In the genomic region with DNA sequence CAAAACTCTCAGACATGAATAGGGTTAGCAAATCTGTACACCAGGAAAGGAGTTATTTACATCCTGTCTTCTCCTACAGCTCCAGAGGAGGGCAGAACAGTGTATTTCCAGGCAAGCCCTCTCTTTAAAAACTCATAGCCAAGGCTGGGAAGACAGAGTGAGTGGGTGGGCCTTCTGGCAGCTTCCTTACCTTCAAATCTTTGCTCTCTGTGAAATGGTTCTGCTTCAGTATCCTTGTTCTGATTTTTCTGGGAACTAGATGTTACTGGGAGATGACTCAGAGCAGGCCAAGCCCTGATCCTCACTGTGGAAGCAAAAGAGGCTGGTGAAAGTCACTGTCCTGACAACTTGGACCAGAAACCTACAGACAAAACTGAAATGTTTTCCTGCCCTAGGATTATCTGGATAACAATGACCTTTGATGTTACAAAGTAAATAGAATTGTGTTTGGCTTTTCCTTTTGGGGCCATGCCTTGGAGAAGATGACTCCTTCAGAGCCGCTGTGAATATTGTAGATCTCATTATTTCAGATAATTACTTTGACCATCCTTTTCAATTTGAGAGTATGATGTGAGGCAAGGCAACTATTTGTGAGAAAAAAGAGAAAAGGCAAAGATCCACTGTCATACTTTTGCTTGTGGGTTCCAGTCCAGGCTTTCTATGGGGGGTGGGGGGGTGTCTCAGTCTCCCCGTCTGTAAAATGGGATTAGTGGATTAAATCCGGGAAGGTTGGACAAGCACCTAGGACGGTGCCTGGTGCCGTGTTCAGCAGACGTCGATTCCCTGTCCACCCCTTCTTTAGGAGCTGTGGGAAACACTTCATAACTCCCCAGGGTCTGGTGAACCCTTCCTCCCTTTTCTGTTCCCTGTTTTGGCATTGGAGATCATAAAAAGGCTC, we compare ENCODE assay signal across 8 cellular contexts. TPM values are rescaled to one million over a fixed set of nuclear protein-coding genes. Genes with fewer than 3 reads are reported as not detected.
DNase-seq lines count a peak whose midpoint lies in the region; ATAC-seq, FAIRE-seq and TF ChIP-seq lines count a peak whose summit lies in the region.

No MANE protein-coding gene starts in this region.

- H3K9me1 ChIP-seq in keratinocyte (ENCODE audit: control insufficient read depth, extremely low read depth, insufficient read depth, low read length), result no peaks in the 10 kb centered on the region

- peak; percentile 88 for FAIRE-seq in keratinocyte (lab: Jason Lieb, UNC)

- H3K79me2 ChIP-seq in keratinocyte (ENCODE audit: control insufficient read depth, insufficient read depth, low read length), result no peaks in the 10 kb centered on the region

- H3K36me3 ChIP-seq in body of pancreas (replicated peaks in 1 of 2; ENCODE audit: insufficient read depth in 1 of 2, low read depth in 2 of 2), result no peaks in the 10 kb centered on the region
- H3K36me3 ChIP-seq in keratinocyte (ENCODE audit: control insufficient read depth in 2 of 2, extremely low read depth in 1 of 2, insufficient read depth in 2 of 2, low read length in 2 of 2), result no peaks in the 10 kb centered on the region

- H3K4me2 ChIP-seq in keratinocyte (ENCODE audit: control insufficient read depth, extremely low read depth, insufficient read depth, low read depth, low read length), result peak overlapping the region; percentile 83

- H3K9me3 Mint-ChIP-seq in stimulated activated naive B cell treated with anti-CD40 and anti-IgM and Interleukin-4, amounts not matched to agents 10 μg/mL and 1 μg/mL and 100 μg/mL, for 72 hours, result no peaks in the 10 kb centered on the region

- peak overlapping the region; percentile 69 for H3K9ac ChIP-seq in keratinocyte (ENCODE audit: control insufficient read depth, extremely low read depth, insufficient read depth, low read length)

- H3K9me3 ChIP-seq in body of pancreas (no peaks in the 10 kb centered on the region), keratinocyte (ENCODE audit: control insufficient read depth, low read depth, low read length) (no peaks in the 10 kb centered on the region)

- peak; percentile 33 for ATAC-seq in body of pancreas
- no peak for ATAC-seq in stimulated activated naive B cell treated with anti-CD40 and anti-IgM and Interleukin-4, amounts not matched to agents 10 μg/mL and 1 μg/mL and 100 μg/mL, for 72 hours (replicated peaks)
- ATAC-seq in GM19395 (IDR thresholded peaks at IDR 0.05; ENCODE audit: unreplicated experiment), result no peak
- no peak for ATAC-seq in GM18520 (IDR thresholded peaks at IDR 0.05; ENCODE audit: unreplicated experiment)
- ATAC-seq in GM19452 (IDR thresholded peaks at IDR 0.05; ENCODE audit: unreplicated experiment), result no peak

- peak overlapping the region; percentile 90 for H3K27ac Mint-ChIP-seq in stimulated activated naive B cell treated with anti-CD40 and anti-IgM and Interleukin-4, amounts not matched to agents 10 μg/mL and 1 μg/mL and 100 μg/mL, for 72 hours

- dilution Hi-C loops in keratinocyte (cut with MboI; ENCODE audit: extremely low pct_ligation_motif_present, low sequenced_read_pairs), result no loop called here

- H3K27me3 Mint-ChIP-seq in stimulated activated naive B cell treated with anti-CD40 and anti-IgM and Interleukin-4, amounts not matched to agents 10 μg/mL and 1 μg/mL and 100 μg/mL, for 72 hours, result peaks cover 7 to 11% of the 10 kb centered on the region in 2 donors

- H3K4me3 ChIP-seq in body of pancreas, result peak overlapping the region in 1 of 2 donors; percentile 6
- H3K4me3 ChIP-seq in keratinocyte (ENCODE audit: control insufficient read depth in 2 of 3, extremely low read depth in 1 of 3, insufficient read depth in 2 of 3, low read depth in 1 of 3, low read length in 3 of 3), result peak overlapping the region in 2 of 3 experiments; percentile 67 to 75

- no peak for TF ChIP-seq POLR2A in body of pancreas (IDR thresholded peaks at IDR 0.05)

- H3K4me3 Mint-ChIP-seq in stimulated activated naive B cell treated with anti-CD40 and anti-IgM and Interleukin-4, amounts not matched to agents 10 μg/mL and 1 μg/mL and 100 μg/mL, for 72 hours, result peak overlapping the region; percentile 87 to 90

- peak in 1 of 7 experiments; percentile 11 for TF ChIP-seq CTCF in body of pancreas (IDR thresholded peaks at IDR 0.05)
- TF ChIP-seq CTCF in keratinocyte (optimal IDR thresholded peaks at IDR 0.05 in 1 of 3, IDR thresholded peaks at IDR 0.05 in 1 of 3, conservative IDR thresholded peaks at IDR 0.05 in 1 of 3; ENCODE audit: extremely low read depth in 1 of 3, insufficient read depth in 2 of 3, low read length in 3 of 3), result peak; percentile 29 to 46 (median 43)

- H3K4me1 Mint-ChIP-seq in stimulated activated naive B cell treated with anti-CD40 and anti-IgM and Interleukin-4, amounts not matched to agents 10 μg/mL and 1 μg/mL and 100 μg/mL, for 72 hours, result peaks cover 15 to 45% of the 10 kb centered on the region in 2 donors

- intact Hi-C loops in body of pancreas (cut with DNase I), result no loop called here

- 78 to 80% methylated on average over 7 of the region's 7 CpGs for WGBS in body of pancreas, 2 donors

- H3K36me3 Mint-ChIP-seq in stimulated activated naive B cell treated with anti-CD40 and anti-IgM and Interleukin-4, amounts not matched to agents 10 μg/mL and 1 μg/mL and 100 μg/mL, for 72 hours, result peaks cover 0 to 3% of the 10 kb centered on the region in 2 donors

- H3K27me3 ChIP-seq in body of pancreas, result no peaks in the 10 kb centered on the region
- H3K27me3 ChIP-seq in keratinocyte (ENCODE audit: control insufficient read depth, extremely low read depth, insufficient read depth, low read length), result no peaks in the 10 kb centered on the region

- H3K27ac ChIP-seq in body of pancreas (peak overlapping the region in 2 of 4 donors; percentile 6 to 22), keratinocyte (ENCODE audit: control insufficient read depth, insufficient read depth, low read length) (no peak overlapping the region)

- H4K20me1 ChIP-seq in keratinocyte (ENCODE audit: control insufficient read depth, extremely low read depth, insufficient read depth, low read length), result no peaks in the 10 kb centered on the region

- peak; percentile 15 for DNase-seq in DMS 273 treated with DMSO at 0.1 percent for 48 hours (lab: John Stamatoyannopoulos, UW)
- DNase-seq in M059J (ENCODE audit: low read depth), result peak; percentile 53
- peak in 1 of 4 donors; percentile 31 for DNase-seq in body of pancreas
- DNase-seq in keratinocyte (ENCODE audit: low read depth, low spot score), result no peak
- no peak for DNase-seq in stimulated activated naive B cell treated with anti-CD40 and anti-IgM and Interleukin-4, amounts not matched to agents 10 μg/mL and 1 μg/mL and 100 μg/mL, for 72 hours

- peak overlapping the region; percentile 94 for H2AFZ ChIP-seq in keratinocyte (ENCODE audit: control insufficient read depth, low read length)

- peaks cover 11% of the 10 kb centered on the region for H3K4me1 ChIP-seq in body of pancreas
- peaks cover 12% of the 10 kb centered on the region for H3K4me1 ChIP-seq in keratinocyte (ENCODE audit: control insufficient read depth, extremely low read depth, insufficient read depth, low read length)

RNA-seq across cellular contexts. Expression of a gene that starts 0.6 kb away (rescaled TPM):
- 62.5 and 79.6 TPM in 2 replicates for total RNA-seq in M059J (2014; rRNA removed; shearing (Covaris generic))
- total RNA-seq in body of pancreas, result 1 to 10 TPM; 1.3 to 3.4 TPM
- 11.6 to 26.2 TPM (median 11.7 TPM) in 3 replicates for polyA plus RNA-seq in keratinocyte
- polyA plus RNA-seq in keratinocyte (2011; ENCODE audit: low read depth), result 25.3 TPM
- 13.9 and 25.5 TPM in 2 replicates for polyA plus RNA-seq in keratinocyte (2011; cell fraction: cytosol; rRNA removed)
- polyA plus RNA-seq in keratinocyte (2011; cell fraction: nucleus; rRNA removed), result 32.5 and 33.5 TPM in 2 replicates
- polyA plus RNA-seq in keratinocyte (2012; ENCODE audit: low replicate concordance), result 8.1 and 35.4 TPM in 2 replicates
- 14.4 to 23.7 TPM (median 18.5 TPM) in 3 replicates for polyA minus RNA-seq in keratinocyte
- 25.1 TPM for polyA minus RNA-seq in keratinocyte (2011; cell fraction: cytosol; rRNA and poly(A)+ RNA removed)
- 12.8 and 16.4 TPM in 2 replicates for polyA minus RNA-seq in keratinocyte (2011; cell fraction: nucleus; rRNA and poly(A)+ RNA removed)

RNA-seq across cellular contexts. Expression of a gene that starts 19.2 kb away (rescaled TPM):
- 46.0 and 46.4 TPM in 2 replicates for total RNA-seq in M059J (2014; rRNA removed; shearing (Covaris generic))
- 10 to 100 TPM in 1 of 2 donors, 1 to 10 TPM in 1; 8.2 to 15.3 TPM for total RNA-seq in body of pancreas
- 17.6 to 25.4 TPM (median 19.9 TPM) in 3 replicates for polyA plus RNA-seq in keratinocyte
- polyA plus RNA-seq in keratinocyte (2011; ENCODE audit: low read depth), result 6.0 TPM
- polyA plus RNA-seq in keratinocyte (2011; cell fraction: cytosol; rRNA removed), result 12.5 and 21.0 TPM in 2 replicates
- 21.9 and 22.6 TPM in 2 replicates for polyA plus RNA-seq in keratinocyte (2011; cell fraction: nucleus; rRNA removed)
- 8.5 and 15.4 TPM in 2 replicates for polyA plus RNA-seq in keratinocyte (2012; ENCODE audit: low replicate concordance)
- 11.3 to 40.5 TPM (median 27.2 TPM) in 3 replicates for polyA minus RNA-seq in keratinocyte
- 15.7 TPM for polyA minus RNA-seq in keratinocyte (2011; cell fraction: cytosol; rRNA and poly(A)+ RNA removed)
- polyA minus RNA-seq in keratinocyte (2011; cell fraction: nucleus; rRNA and poly(A)+ RNA removed), result 23.0 and 37.9 TPM in 2 replicates

Comparison
In these comparisons a context has a peak if more than half of its experiments do, and no peak if none do; other contexts are left out.
1. DNase-seq: peak in DMS 273 treated with DMSO at 0.1 percent for 48 hours (single experiment) and M059J (single experiment); none in keratinocyte (single experiment) and stimulated activated naive B cell treated with anti-CD40 and anti-IgM and Interleukin-4, amounts not matched to agents 10 μg/mL and 1 μg/mL and 100 μg/mL, for 72 hours (single experiment).
2. RNA of a gene that starts 0.6 kb away (total RNA-seq): 62.5 to 79.6 TPM in M059J; 1.3 to 3.4 TPM in body of pancreas; every median in the first group is over 10 times any median in the second.